Comparison of ENCODE assay signal across 9 cellular contexts in genomic region chr10:17425584-17426262, GRCh38. TPM values are rescaled to one million over a fixed set of nuclear protein-coding genes. Genes with fewer than 3 reads are reported as not detected.
DNase-seq lines count a peak whose midpoint lies in the region; ATAC-seq lines count a peak whose summit lies in the region.
"Had no signal": no experiment of that assay in that cellular context is flagged by ENCODE, and none has a peak within 500 bp of the region (broad histone marks: within the 10 kb centered on the region; RNA-seq: fewer than 3 reads in every experiment).

No MANE protein-coding gene starts in this region.

- peak; percentile 45 for DNase-seq in activated gamma-delta T cell treated with Interleukin-2 at 50 U/mL for 16 hours
- no peak for DNase-seq in activated gamma-delta T cell (lab: John Stamatoyannopoulos, UW)
- peak; percentile 40 for DNase-seq in activated T-helper 1 cell treated with Interleukin-2 at 50 U/mL for 16 hours (ENCODE audit: low read depth)
- peak; percentile 23 to 43 (median 41) for DNase-seq in immature natural killer cell
- DNase-seq in stimulated activated naive CD8-positive, alpha-beta T cell treated with anti-CD3 and anti-CD28 coated beads, Interleukin-15, Interleukin-2, amounts not matched to agents 100 U/mL and 50 U/mL, for 24 hours = peak; percentile 15
- no peak for DNase-seq in SKM-1 (lab: John Stamatoyannopoulos, UW; ENCODE audit: unreplicated experiment)
- DNase-seq in SIG-M5 treated with dmso at 0.1 percent for 504 hours (lab: John Stamatoyannopoulos, UW; ENCODE audit: unreplicated experiment) = no peak
- DNase-seq in NCI-H2029 treated with DMSO at 0.1 percent for 48 hours (lab: John Stamatoyannopoulos, UW) = no peak
- DNase-seq: NCI-H1436 had no signal

- peak overlapping the region; percentile 61 to 85 (median 76) for H3K4me3 Mint-ChIP-seq in immature natural killer cell

- H3K4me1 Mint-ChIP-seq in immature natural killer cell = peaks cover 72 to 74% of the 10 kb centered on the region in 2 donors

- no peaks in the 10 kb centered on the region for H3K9me3 Mint-ChIP-seq in immature natural killer cell

- H3K27me3 Mint-ChIP-seq in immature natural killer cell (ENCODE audit: low read depth in 3 of 3) = peaks cover 0 to 10% (median 0%) of the 10 kb centered on the region in 3 donors

- H3K36me3 Mint-ChIP-seq in immature natural killer cell = peaks cover 0 to 1% (median 0%) of the 10 kb centered on the region in 3 donors

- H3K27ac Mint-ChIP-seq in immature natural killer cell = peak overlapping the region; percentile 86 to 99 (median 90)

- ATAC-seq in stimulated activated naive CD8-positive, alpha-beta T cell treated with anti-CD3 and anti-CD28 coated beads, Interleukin-15, Interleukin-2, amounts not matched to agents 100 U/mL and 50 U/mL, for 24 hours = peak; percentile 50

RNA-seq across cellular contexts. Expression of gene ST8SIA6, which starts 28.7 kb away (rescaled TPM):
- 10 to 100 TPM in 2 of 3 donors, 1 to 10 TPM in 1; 2.1 to 19.0 (median 16.4) TPM for polyA plus RNA-seq in immature natural killer cell

Comparison
In these comparisons a context has a peak if more than half of its experiments do, and no peak if none do; other contexts are left out.
1. DNase-seq: peak in activated gamma-delta T cell treated with Interleukin-2 at 50 U/mL for 16 hours (single experiment), activated T-helper 1 cell treated with Interleukin-2 at 50 U/mL for 16 hours (single experiment), immature natural killer cell (3 of 3) and stimulated activated naive CD8-positive, alpha-beta T cell treated with anti-CD3 and anti-CD28 coated beads, Interleukin-15, Interleukin-2, amounts not matched to agents 100 U/mL and 50 U/mL, for 24 hours (single experiment); none in activated gamma-delta T cell (single experiment), SKM-1 (single experiment), SIG-M5 treated with dmso at 0.1 percent for 504 hours (single experiment) and NCI-H2029 treated with DMSO at 0.1 percent for 48 hours (single experiment).